6 cellular contexts compared by ENCODE assay signal in the genomic region with DNA sequence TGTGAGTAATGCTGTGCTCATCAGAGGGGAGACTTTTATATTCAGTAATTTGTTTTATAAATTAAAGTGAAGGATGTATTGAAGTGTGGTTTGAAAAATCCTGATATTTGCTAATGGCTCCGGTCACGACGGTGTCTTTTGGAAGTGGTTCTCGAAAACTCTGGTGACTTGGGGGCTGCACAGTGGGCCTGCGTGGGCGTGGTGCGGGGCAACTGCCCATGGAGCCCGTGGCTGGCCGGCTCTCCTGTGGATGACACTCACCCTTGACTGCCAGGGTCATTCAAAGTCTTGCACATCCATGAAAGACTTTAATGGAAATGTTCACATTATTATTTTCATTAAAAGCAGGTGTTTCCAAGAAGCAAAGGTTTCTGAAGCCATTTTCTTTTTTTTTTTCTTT.
"Had no signal": no experiment of that assay in that cellular context is flagged by ENCODE, and none has a peak within 500 bp of the region (broad histone marks: within the 10 kb centered on the region; RNA-seq: fewer than 3 reads in every experiment).

No MANE protein-coding gene starts in this region.

- H3K27ac ChIP-seq: HL-60 had no signal

- DNase-seq: H9, HCEC 1CT, IMR-90 had no signal

- H3K27ac Mint-ChIP-seq: GM23338 had no signal

- ATAC-seq: GM23338, K562 had no signal

- H3K4me3 Mint-ChIP-seq: GM23338, H9 had no signal

- H3K9me3 Mint-ChIP-seq: GM23338, H9 had no signal
